ENCODE assay signal across 1 cellular context in genomic region chr1:149942885-149943284, GRCh38.
TF ChIP-seq lines count a peak whose summit lies in the region.

No MANE protein-coding gene starts in this region.

TF ChIP-seq in K562, 482 proteins besides CTCF, POLR2A, EP300 and RAD21:
- TF ChIP-seq ZNF436 (CRISPR knock-in tag; IDR thresholded peaks at IDR 0.05) (no peak), ZNF12 (CRISPR knock-in tag; IDR thresholded peaks at IDR 0.05) (no peak), PCBP1 (IDR thresholded peaks at IDR 0.05; ENCODE audit: low read depth, low read length, poor library complexity, severe bottlenecking) (no peak), KAT8 (IDR thresholded peaks at IDR 0.05; ENCODE audit: low read depth) (no peak), RBM15 (IDR thresholded peaks at IDR 0.05; ENCODE audit: insufficient read depth, low read length) (no peak), ZC3H4 (CRISPR knock-in tag; IDR thresholded peaks at IDR 0.05; ENCODE audit: borderline replicate concordance) (no peak)
- TF ChIP-seq, protein P1, sequence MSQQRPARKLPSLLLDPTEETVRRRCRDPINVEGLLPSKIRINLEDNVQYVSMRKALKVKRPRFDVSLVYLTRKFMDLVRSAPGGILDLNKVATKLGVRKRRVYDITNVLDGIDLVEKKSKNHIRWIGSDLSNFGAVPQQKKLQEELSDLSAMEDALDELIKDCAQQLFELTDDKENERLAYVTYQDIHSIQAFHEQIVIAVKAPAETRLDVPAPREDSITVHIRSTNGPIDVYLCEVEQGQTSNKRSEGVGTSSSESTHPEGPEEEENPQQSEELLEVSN (IDR thresholded peaks at IDR 0.05; ENCODE audit: borderline replicate concordance in 1 of 2, extremely low read depth in 1 of 2, insufficient read depth in 1 of 2, insufficient read length in 1 of 2, low read depth in 1 of 2, low read length in 1 of 2, poor library complexity in 1 of 2, severe bottlenecking in 1 of 2), result no peak
- TF ChIP-seq, protein P2, sequence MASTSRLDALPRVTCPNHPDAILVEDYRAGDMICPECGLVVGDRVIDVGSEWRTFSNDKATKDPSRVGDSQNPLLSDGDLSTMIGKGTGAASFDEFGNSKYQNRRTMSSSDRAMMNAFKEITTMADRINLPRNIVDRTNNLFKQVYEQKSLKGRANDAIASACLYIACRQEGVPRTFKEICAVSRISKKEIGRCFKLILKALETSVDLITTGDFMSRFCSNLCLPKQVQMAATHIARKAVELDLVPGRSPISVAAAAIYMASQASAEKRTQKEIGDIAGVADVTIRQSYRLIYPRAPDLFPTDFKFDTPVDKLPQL (IDR thresholded peaks at IDR 0.05; ENCODE audit: extremely low read depth, insufficient read length), result no peak
TF ChIP-seq in K562: peak in this region for 0.
